ENCODE assay signal across 26 cellular contexts in genomic region chr15:68617001-68617400, GRCh38. TPM values are rescaled to one million over a fixed set of nuclear protein-coding genes. Genes with fewer than 3 reads are reported as not detected.
DNase-seq lines count a peak whose midpoint lies in the region; ATAC-seq and TF ChIP-seq lines count a peak whose summit lies in the region.
"Had no signal": no experiment of that assay in that cellular context is flagged by ENCODE, and none has a peak within 500 bp of the region (broad histone marks: within the 10 kb centered on the region; RNA-seq: fewer than 3 reads in every experiment).

No MANE protein-coding gene starts in this region.

- H3K36me3 ChIP-seq in SK-N-SH (replicated peaks in 1 of 2; ENCODE audit: control insufficient read depth in 1 of 2, insufficient read depth in 2 of 2, low read length in 1 of 2), result no peaks in the 10 kb centered on the region
- H3K36me3 ChIP-seq in gastroesophageal sphincter, result no peaks in the 10 kb centered on the region
- H3K36me3 ChIP-seq: adrenal gland, lower lobe of right lung had no signal

- H3K4me2 ChIP-seq in SK-N-SH, result no peak overlapping the region
- H3K4me2 ChIP-seq: KMS-11, smooth muscle cell had no signal

- H3K9me2 ChIP-seq in SK-N-SH, result no peaks in the 10 kb centered on the region

- ATAC-seq in SK-N-SH treated with all-trans-retinoic acid at 6 μM for 48 hours (no peak), gastroesophageal sphincter (no peak)
- no peak for ATAC-seq in effector memory CD8-positive, alpha-beta T cell (replicated peaks)
- no peak for ATAC-seq in stimulated activated memory B cell treated with anti-CD40 and anti-IgM and Interleukin-4, amounts not matched to agents 10 μg/mL and 1 μg/mL and 100 μg/mL, for 72 hours
- ATAC-seq: lower lobe of right lung; stimulated activated naive B cell treated with anti-CD40 and anti-IgM and Interleukin-4, amounts not matched to agents 10 μg/mL and 1 μg/mL and 100 μg/mL, for 72 hours; T-cell had no signal

- H3K27ac Mint-ChIP-seq in effector memory CD8-positive, alpha-beta T cell, result no peak overlapping the region
- H3K27ac Mint-ChIP-seq in stimulated activated memory B cell treated with anti-CD40 and anti-IgM and Interleukin-4, amounts not matched to agents 10 μg/mL and 1 μg/mL and 100 μg/mL, for 72 hours, result no peak overlapping the region
- H3K27ac Mint-ChIP-seq: activated T-cell treated with anti-CD3 and anti-CD28 coated beads, Interleukin-2, amount 50 U/mL, for 24 hours; dendritic cell treated with granulocyte-macrophage colony-stimulating factor and Interleukin-4, amounts not matched to agents 40 ng/mL and 50 ng/mL, for 4 days; HFFc6; stimulated activated naive B cell treated with anti-CD40 and anti-IgM and Interleukin-4, amounts not matched to agents 10 μg/mL and 1 μg/mL and 100 μg/mL, for 72 hours; T-cell had no signal

- TF ChIP-seq POLR2A in gastroesophageal sphincter (IDR thresholded peaks at IDR 0.05), result no peak

- intact Hi-C loops in head of caudate nucleus (cut with DNase I), result loop anchor here (5.0 kb wide), 1 partner anchor 35 kb away; no protein-coding TSS in a partner anchor

- POLR2A ChIA-PET in SK-N-SH (lab: Yijun Ruan, JAX), result no interaction called here

- TF ChIP-seq EP300 in SK-N-SH (IDR thresholded peaks at IDR 0.05; ENCODE audit: borderline replicate concordance in 1 of 2, low read depth in 1 of 2, low read length in 1 of 2) (no peak), gastroesophageal sphincter (IDR thresholded peaks at IDR 0.05) (no peak)

- no peak overlapping the region for H3K9ac ChIP-seq in SK-N-SH
- H3K9ac ChIP-seq: KMS-11 had no signal

- TF ChIP-seq CTCF in SK-N-SH (IDR thresholded peaks at IDR 0.05) (no peak), gastroesophageal sphincter (IDR thresholded peaks at IDR 0.05) (no peak)

- no peak overlapping the region for H3K4me3 Mint-ChIP-seq in effector memory CD8-positive, alpha-beta T cell
- no peak overlapping the region for H3K4me3 Mint-ChIP-seq in stimulated activated memory B cell treated with anti-CD40 and anti-IgM and Interleukin-4, amounts not matched to agents 10 μg/mL and 1 μg/mL and 100 μg/mL, for 72 hours
- H3K4me3 Mint-ChIP-seq: activated T-cell treated with anti-CD3 and anti-CD28 coated beads, Interleukin-2, amount 50 U/mL, for 24 hours; CD14-positive monocyte; dendritic cell treated with granulocyte-macrophage colony-stimulating factor and Interleukin-4, amounts not matched to agents 40 ng/mL and 50 ng/mL, for 4 days; HFFc6; stimulated activated naive B cell treated with anti-CD40 and anti-IgM and Interleukin-4, amounts not matched to agents 10 μg/mL and 1 μg/mL and 100 μg/mL, for 72 hours; T-cell had no signal

- peaks cover 5% of the 10 kb centered on the region for H3F3A ChIP-seq in SK-N-SH (replicated peaks; ENCODE audit: insufficient read depth)

- H3K27ac ChIP-seq in SK-N-SH (ENCODE audit: low read depth in 2 of 2, low read length in 1 of 2) (no peak overlapping the region), gastroesophageal sphincter (peak overlapping the region in 2 of 4 donors; percentile 65 to 69)
- H3K27ac ChIP-seq: epithelial cell of prostate, KMS-11, lower lobe of right lung had no signal

- WGBS in SK-N-SH (ENCODE audit: low lambda C conversion rate), result 15% methylated on average over 2 of the region's 2 CpGs
- 33% methylated on average over 2 of the region's 2 CpGs; no CpG with 5 or more reads in 1 of the 2 donors for WGBS in gastroesophageal sphincter (ENCODE audit: low coverage in 1 of 2), 2 donors

- H3K4me3 ChIP-seq in SK-N-SH (ENCODE audit: low read depth in 2 of 2, low read length in 1 of 2) (no peak overlapping the region), gastroesophageal sphincter (no peak overlapping the region)
- H3K4me3 ChIP-seq: adrenal gland, lower lobe of right lung, smooth muscle cell had no signal

- TF ChIP-seq RAD21 in SK-N-SH (IDR thresholded peaks at IDR 0.05; ENCODE audit: low read length), result no peak

- H3K9me3 ChIP-seq in SK-N-SH (no peaks in the 10 kb centered on the region), gastroesophageal sphincter (no peaks in the 10 kb centered on the region)
- H3K9me3 ChIP-seq: adrenal gland, lower lobe of right lung had no signal

- H3K4me1 ChIP-seq in SK-N-SH (ENCODE audit: control insufficient read depth in 1 of 2, insufficient read depth in 2 of 2, low read depth in 1 of 2, low read length in 1 of 2) (peaks cover 6 to 25% of the 10 kb centered on the region in 2 experiments; a peak in 2 of 4 replicates), gastroesophageal sphincter (peaks cover 0 to 70% (median 12%) of the 10 kb centered on the region in 3 donors)

- H3K27me3 ChIP-seq in SK-N-SH (ENCODE audit: insufficient read depth) (no peaks in the 10 kb centered on the region), gastroesophageal sphincter (peaks cover 9% of the 10 kb centered on the region)
- H3K27me3 ChIP-seq: adrenal gland had no signal

- DNase-seq in SK-N-SH, result no peak
- DNase-seq in SW480 (ENCODE audit: low spot score), result peak; percentile 41
- peak in 31 of 42 donors; percentile 31 to 86 (median 60) for DNase-seq in head of caudate nucleus
- DNase-seq in effector memory CD8-positive, alpha-beta T cell, result no peak
- no peak for DNase-seq in AG08395 (ENCODE audit: low spot score)
- DNase-seq: activated CD8-positive, alpha-beta memory T cell treated with anti-CD3 and anti-CD28 coated beads for 24 hours; activated naive CD4-positive, alpha-beta T cell; activated T-cell treated with anti-CD3 and anti-CD28 coated beads, Interleukin-2, amount 50 U/mL, for 24 hours; adrenal gland; GDM1; HFFc6; lower lobe of right lung; NCI-H1694 treated with DMSO at 0.1 percent for 48 hours; NCI-H2227 treated with DMSO at 0.1 percent for 48 hours; SHP77; stimulated activated naive B cell treated with anti-CD40 and anti-IgM and Interleukin-4, amounts not matched to agents 10 μg/mL and 1 μg/mL and 100 μg/mL, for 72 hours; T-cell had no signal

- H3K36me3 Mint-ChIP-seq in effector memory CD8-positive, alpha-beta T cell (ENCODE audit: insufficient read depth), result no peaks in the 10 kb centered on the region
- no peaks in the 10 kb centered on the region for H3K36me3 Mint-ChIP-seq in stimulated activated memory B cell treated with anti-CD40 and anti-IgM and Interleukin-4, amounts not matched to agents 10 μg/mL and 1 μg/mL and 100 μg/mL, for 72 hours
- H3K36me3 Mint-ChIP-seq: CD14-positive monocyte; stimulated activated naive B cell treated with anti-CD40 and anti-IgM and Interleukin-4, amounts not matched to agents 10 μg/mL and 1 μg/mL and 100 μg/mL, for 72 hours; T-cell had no signal

- CTCF ChIA-PET in SK-N-SH (lab: Yijun Ruan, JAX), result no interaction called here

- H3K9me3 Mint-ChIP-seq in effector memory CD8-positive, alpha-beta T cell, result no peaks in the 10 kb centered on the region
- H3K9me3 Mint-ChIP-seq in stimulated activated memory B cell treated with anti-CD40 and anti-IgM and Interleukin-4, amounts not matched to agents 10 μg/mL and 1 μg/mL and 100 μg/mL, for 72 hours, result no peaks in the 10 kb centered on the region
- H3K9me3 Mint-ChIP-seq: activated T-cell treated with anti-CD3 and anti-CD28 coated beads, Interleukin-2, amount 50 U/mL, for 24 hours; CD14-positive monocyte; dendritic cell treated with granulocyte-macrophage colony-stimulating factor and Interleukin-4, amounts not matched to agents 40 ng/mL and 50 ng/mL, for 4 days; HFFc6; stimulated activated naive B cell treated with anti-CD40 and anti-IgM and Interleukin-4, amounts not matched to agents 10 μg/mL and 1 μg/mL and 100 μg/mL, for 72 hours; T-cell had no signal

- H3K79me2 ChIP-seq in SK-N-SH (ENCODE audit: insufficient read depth), result no peaks in the 10 kb centered on the region

- no peak overlapping the region for H2AFZ ChIP-seq in SK-N-SH (ENCODE audit: low read depth)

- H3K4me1 Mint-ChIP-seq in effector memory CD8-positive, alpha-beta T cell (ENCODE audit: low read depth in 2 of 2), result no peaks in the 10 kb centered on the region
- H3K4me1 Mint-ChIP-seq in stimulated activated memory B cell treated with anti-CD40 and anti-IgM and Interleukin-4, amounts not matched to agents 10 μg/mL and 1 μg/mL and 100 μg/mL, for 72 hours, result no peaks in the 10 kb centered on the region
- H3K4me1 Mint-ChIP-seq: T-cell had no signal

- H4K20me1 ChIP-seq in SK-N-SH (ENCODE audit: insufficient read depth), result no peaks in the 10 kb centered on the region

- H3K27me3 Mint-ChIP-seq in effector memory CD8-positive, alpha-beta T cell, result peaks cover 20 to 53% of the 10 kb centered on the region in 2 donors
- H3K27me3 Mint-ChIP-seq in stimulated activated memory B cell treated with anti-CD40 and anti-IgM and Interleukin-4, amounts not matched to agents 10 μg/mL and 1 μg/mL and 100 μg/mL, for 72 hours, result no peaks in the 10 kb centered on the region
- H3K27me3 Mint-ChIP-seq: dendritic cell treated with granulocyte-macrophage colony-stimulating factor and Interleukin-4, amounts not matched to agents 40 ng/mL and 50 ng/mL, for 4 days; stimulated activated naive B cell treated with anti-CD40 and anti-IgM and Interleukin-4, amounts not matched to agents 10 μg/mL and 1 μg/mL and 100 μg/mL, for 72 hours had no signal

TF ChIP-seq in SK-N-SH, 30 proteins besides CTCF, POLR2A, EP300 and RAD21:
- no peak for TF ChIP-seq POLR2AphosphoS5 (IDR thresholded peaks at IDR 0.05; ENCODE audit: low read depth, low read length)
- TF ChIP-seq TCF12 (IDR thresholded peaks at IDR 0.05), result peak; percentile 10; the same call in 1 of the 2 replicates
- peak; percentile 30; the same call in 1 of the 2 replicates for TF ChIP-seq FOSL2 (IDR thresholded peaks at IDR 0.05; ENCODE audit: borderline replicate concordance, low read depth)
- TF ChIP-seq SMC3 (IDR thresholded peaks at IDR 0.05; ENCODE audit: low read depth, low read length), result no peak
- TF ChIP-seq JUND (IDR thresholded peaks at IDR 0.05), result peak; percentile 27; the same call in 1 of the 2 replicates
TF ChIP-seq in SK-N-SH: peak in this region for 3.

TF ChIP-seq in SK-N-SH treated with all-trans-retinoic acid at 6 μM for 48 hours, 23 proteins besides CTCF, POLR2A, EP300 and RAD21:
- TF ChIP-seq ESRRG (CRISPR knock-in tag; IDR thresholded peaks at IDR 0.05) (no peak), ZNF8 (CRISPR knock-in tag; IDR thresholded peaks at IDR 0.05) (no peak)
TF ChIP-seq in SK-N-SH treated with all-trans-retinoic acid at 6 μM for 48 hours: peak in this region for 0.

RNA-seq across cellular contexts. Expression of gene CORO2B, which starts 38.2 kb away (rescaled TPM):
- polyA plus RNA-seq in SK-N-SH (2012; rRNA removed), result 2.3 and 3.6 TPM in 2 replicates
- 1.6 and 2.5 TPM in 2 replicates for polyA plus RNA-seq in SK-N-SH (2012; cell fraction: cytosol; rRNA removed)
- polyA plus RNA-seq in SK-N-SH (2012; cell fraction: nucleus; rRNA removed), result 2.8 and 3.1 TPM in 2 replicates
- total RNA-seq in gastroesophageal sphincter, result 1 to 10 TPM; 3.2 to 9.1 (median 6.6) TPM
- total RNA-seq: HT-29 had no signal
- polyA plus RNA-seq: CD14-positive monocyte had no signal

Comparison
In these comparisons a context has a peak if more than half of its experiments do, and no peak if none do; other contexts are left out.
1. DNase-seq: peak in SW480 (single experiment) and head of caudate nucleus (31 of 42); none in SK-N-SH (single experiment), effector memory CD8-positive, alpha-beta T cell (0 of 3) and AG08395 (single experiment).